25 cellular contexts compared by ENCODE assay signal in genomic region chr5:139378101-139378825, GRCh38. TPM values are rescaled to one million over a fixed set of nuclear protein-coding genes. Genes with fewer than 3 reads are reported as not detected.
DNase-seq lines count a peak whose midpoint lies in the region; ATAC-seq and TF ChIP-seq lines count a peak whose summit lies in the region.
"Had no signal": no experiment of that assay in that cellular context is flagged by ENCODE, and none has a peak within 500 bp of the region (broad histone marks: within the 10 kb centered on the region; RNA-seq: fewer than 3 reads in every experiment).

No MANE protein-coding gene starts in this region.

- no peak overlapping the region for H3K27ac Mint-ChIP-seq in endodermal cell
- H3K27ac Mint-ChIP-seq: natural killer cell treated with Interleukin-12 subunit alpha and Interleukin-12 subunit beta and Interleukin-15 and Interleukin-18, amount 100 ng/mL, for 72 hours had no signal

- DNase-seq in right cardiac atrium, result peak in 2 of 3 donors; percentile 55 to 56
- DNase-seq in heart right ventricle, result no peak
- DNase-seq in endodermal cell, result peak; percentile 64
- peak; percentile 85 for DNase-seq in mesenteric fat pad (ENCODE audit: low spot score)
- DNase-seq in activated CD4-positive, CD25-positive, alpha-beta regulatory T cell (lab: John Stamatoyannopoulos, UW), result no peak
- no peak for DNase-seq in colonic mucosa
- DNase-seq in GM10248 (ENCODE audit: extremely low spot score), result no peak
- DNase-seq in T-helper 1 cell, result no peak
- DNase-seq: glutamatergic neuron; left ventricle myocardium superior; NCI-H1436 treated with DMSO at 0.1 percent for 48 hours; NCI-H446 treated with DMSO at 0.1 percent for 48 hours; stimulated activated CD8-positive, alpha-beta memory T cell treated with anti-CD3 and anti-CD28 coated beads, Interleukin-4, amount 100 ng/mL, for 48 hours; WERI-Rb-1 had no signal

- H3K4me3 Mint-ChIP-seq in endodermal cell, result no peak overlapping the region
- H3K4me3 Mint-ChIP-seq: activated naive CD8-positive, alpha-beta T cell treated with anti-CD3 and anti-CD28 coated beads, Interleukin-2, amount 10 ng/mL, durations not matched to agents 7 days and 5 days; CD8-positive, alpha-beta memory T cell; central memory CD8-positive, alpha-beta T cell; natural killer cell treated with Interleukin-12 subunit alpha and Interleukin-12 subunit beta and Interleukin-15 and Interleukin-18, amount 100 ng/mL, for 72 hours had no signal

- no peaks in the 10 kb centered on the region for H3K27me3 ChIP-seq in right cardiac atrium (ENCODE audit: control insufficient read depth, insufficient read depth)
- no peaks in the 10 kb centered on the region for H3K27me3 ChIP-seq in heart right ventricle
- H3K27me3 ChIP-seq in endodermal cell (ENCODE audit: control insufficient read depth, insufficient read depth, low read length, poor library complexity, severe bottlenecking), result no peaks in the 10 kb centered on the region
- no peaks in the 10 kb centered on the region for H3K27me3 ChIP-seq in colonic mucosa
- H3K27me3 ChIP-seq: dorsolateral prefrontal cortex, pancreas, right lobe of liver had no signal

- no peaks in the 10 kb centered on the region for H3K27me3 Mint-ChIP-seq in endodermal cell (ENCODE audit: insufficient read depth)
- H3K27me3 Mint-ChIP-seq: activated naive CD8-positive, alpha-beta T cell treated with anti-CD3 and anti-CD28 coated beads, Interleukin-2, amount 10 ng/mL, durations not matched to agents 7 days and 5 days; CD8-positive, alpha-beta memory T cell; central memory CD8-positive, alpha-beta T cell; natural killer cell treated with Interleukin-12 subunit alpha and Interleukin-12 subunit beta and Interleukin-15 and Interleukin-18, amount 100 ng/mL, for 72 hours had no signal

- peaks cover 9% of the 10 kb centered on the region for H3K4me1 Mint-ChIP-seq in endodermal cell
- H3K4me1 Mint-ChIP-seq: central memory CD8-positive, alpha-beta T cell had no signal

- TF ChIP-seq CTCF in heart right ventricle (IDR thresholded peaks at IDR 0.05) (no peak), endodermal cell (conservative IDR thresholded peaks at IDR 0.05) (no peak), colonic mucosa (IDR thresholded peaks at IDR 0.05) (no peak), GM10248 (IDR thresholded peaks at IDR 0.05; ENCODE audit: control extremely low read depth, extremely low read depth, low read depth, missing control alignments) (no peak)

- H3K4me3 ChIP-seq in right cardiac atrium (ENCODE audit: low read length) (no peak overlapping the region), heart right ventricle (no peak overlapping the region), endodermal cell (ENCODE audit: low read length) (no peak overlapping the region), colonic mucosa (no peak overlapping the region)
- H3K4me3 ChIP-seq: dorsolateral prefrontal cortex, pancreas, right lobe of liver had no signal

- POLR2A ChIA-PET in GM10248 (lab: Yijun Ruan, JAX), result interaction anchor here (0.5 to 1.1 kb wide), 2 partner anchors 8 to 17 kb away, joined by 4 to 8 read pairs; no protein-coding TSS in a partner anchor

- ATAC-seq in right cardiac atrium (no peak), heart right ventricle (no peak)
- ATAC-seq: left ventricle myocardium superior, pancreas, right lobe of liver, Right ventricle myocardium inferior had no signal

- peaks cover 2% of the 10 kb centered on the region for H3K9me3 Mint-ChIP-seq in endodermal cell
- H3K9me3 Mint-ChIP-seq: activated naive CD8-positive, alpha-beta T cell treated with anti-CD3 and anti-CD28 coated beads, Interleukin-2, amount 10 ng/mL, durations not matched to agents 7 days and 5 days; CD8-positive, alpha-beta memory T cell; central memory CD8-positive, alpha-beta T cell; natural killer cell treated with Interleukin-12 subunit alpha and Interleukin-12 subunit beta and Interleukin-15 and Interleukin-18, amount 100 ng/mL, for 72 hours had no signal

- H3K36me3 Mint-ChIP-seq in endodermal cell (ENCODE audit: low read depth), result peaks cover 15% of the 10 kb centered on the region
- H3K36me3 Mint-ChIP-seq: natural killer cell treated with Interleukin-12 subunit alpha and Interleukin-12 subunit beta and Interleukin-15 and Interleukin-18, amount 100 ng/mL, for 72 hours had no signal

- H3K36me3 ChIP-seq in heart right ventricle, result peaks cover 0 to 29% (median 0%) of the 10 kb centered on the region in 9 donors
- peaks cover 8% of the 10 kb centered on the region for H3K36me3 ChIP-seq in endodermal cell (ENCODE audit: control insufficient read depth, insufficient read depth, low read length)
- H3K36me3 ChIP-seq in colonic mucosa, result no peaks in the 10 kb centered on the region
- H3K36me3 ChIP-seq: pancreas had no signal

- 65% methylated on average over 47 of the region's 47 CpGs for WGBS in right cardiac atrium
- WGBS in heart right ventricle, 2 donors, result 67 to 73% methylated on average over 47 of the region's 47 CpGs
- 93 to 97% methylated on average over 37 to 47 of the region's 47 CpGs for WGBS in endodermal cell (ENCODE audit: insufficient coverage in 1 of 2, insufficient read length in 1 of 2), 2 experiments

- H3K9ac ChIP-seq in endodermal cell (ENCODE audit: extremely low read depth, low read length, poor library complexity, severe bottlenecking), result no peak overlapping the region
- no peak overlapping the region for H3K9ac ChIP-seq in colonic mucosa (ENCODE audit: low read depth in 2 of 2, low read length in 2 of 2)

- CTCF ChIA-PET in GM10248 (lab: Yijun Ruan, JAX), result interaction anchor here (1.6 kb wide), 1 partner anchor 8 kb away, joined by 5 read pairs; no protein-coding TSS in a partner anchor

- H3K27ac ChIP-seq in right cardiac atrium (ENCODE audit: low read length) (no peak overlapping the region), heart right ventricle (no peak overlapping the region), endodermal cell (ENCODE audit: low read depth, low read length) (no peak overlapping the region), colonic mucosa (no peak overlapping the region)
- H3K27ac ChIP-seq: dorsolateral prefrontal cortex, pancreas, right lobe of liver, WERI-Rb-1 had no signal

- intact Hi-C loops in right cardiac atrium (cut with DNase I) (no loop called here), heart right ventricle (cut with DNase I) (no loop called here), colonic mucosa (cut with DNase I) (no loop called here)

- H3K9me3 ChIP-seq in right cardiac atrium (ENCODE audit: control insufficient read depth, low read length) (no peaks in the 10 kb centered on the region), heart right ventricle (no peaks in the 10 kb centered on the region), endodermal cell (ENCODE audit: control insufficient read depth, low read length) (no peaks in the 10 kb centered on the region), colonic mucosa (no peaks in the 10 kb centered on the region)
- H3K9me3 ChIP-seq: pancreas, right lobe of liver had no signal

- H3K4me1 ChIP-seq in right cardiac atrium (ENCODE audit: control insufficient read depth, insufficient read depth, low read length) (no peaks in the 10 kb centered on the region), heart right ventricle (peaks cover 0 to 12% (median 4%) of the 10 kb centered on the region in 9 donors), endodermal cell (ENCODE audit: control insufficient read depth, insufficient read depth, low read length) (peaks cover 6% of the 10 kb centered on the region), colonic mucosa (peaks cover 7% of the 10 kb centered on the region)

RNA-seq across cellular contexts. Expression of gene SLC23A1, which starts 4.8 kb away (rescaled TPM):
- total RNA-seq in right cardiac atrium (not detected), heart right ventricle (under 1 TPM in 1 of 10 donors, not detected in 9; 0.19 TPM), endodermal cell (under 1 TPM; 0.35 to 0.93 TPM), mesenteric fat pad (not detected), colonic mucosa (1 to 10 TPM; 5.0 to 7.0 TPM)
- polyA plus RNA-seq in right cardiac atrium (0.18 TPM), heart right ventricle (not detected)
- polyA plus RNA-seq in endodermal cell (2013, experiment 1 of 2), result 0.28 TPM
- not detected for polyA plus RNA-seq in endodermal cell (2013, experiment 2 of 2)
- total RNA-seq: left ventricle myocardium superior, M059J, mononuclear cell, Right ventricle myocardium inferior, urinary bladder had no signal
- polyA plus RNA-seq: CD8-positive, alpha-beta memory T cell; urinary bladder had no signal

RNA-seq across cellular contexts. Expression of gene MZB1, which starts 11.4 kb away (rescaled TPM):
- total RNA-seq in right cardiac atrium (1 to 10 TPM in 2 of 4 donors, under 1 TPM in 2; 0.70 to 1.8 (median 1.1) TPM), heart right ventricle (1 to 10 TPM in 3 of 10 donors, under 1 TPM in 7; 0.28 to 6.6 (median 0.65) TPM), endodermal cell (under 1 TPM; 0.57 to 0.60 TPM), mesenteric fat pad (0.61 TPM), colonic mucosa (10 to 100 TPM; 10.6 to 13.2 TPM)
- polyA plus RNA-seq in right cardiac atrium (0.38 TPM), heart right ventricle (1 to 10 TPM in 1 of 2 donors, under 1 TPM in 1; 0.67 to 1.5 TPM)
- polyA plus RNA-seq in endodermal cell (2013, experiment 1 of 2), result not detected
- polyA plus RNA-seq in endodermal cell (2013, experiment 2 of 2), result 0.50 TPM
- total RNA-seq: M059J had no signal

RNA-seq across cellular contexts. Expression of gene PROB1, which starts 16.6 kb away (rescaled TPM):
- total RNA-seq in right cardiac atrium (10 to 100 TPM; 24.8 to 38.5 (median 33.0) TPM), heart right ventricle (10 to 100 TPM; 26.3 to 64.8 (median 37.3) TPM), endodermal cell (1 to 10 TPM; 4.8 to 6.6 TPM), mesenteric fat pad (2.1 TPM), colonic mucosa (under 1 TPM; 0.48 to 0.96 TPM)
- polyA plus RNA-seq in right cardiac atrium (22.2 TPM), heart right ventricle (10 to 100 TPM; 12.2 to 28.5 TPM)
- polyA plus RNA-seq in endodermal cell (2013, experiment 1 of 2), result 1.4 TPM
- polyA plus RNA-seq in endodermal cell (2013, experiment 2 of 2), result 1.4 TPM

RNA-seq across cellular contexts. Expression of gene SPATA24, which starts 25.6 kb away (rescaled TPM):
- total RNA-seq in right cardiac atrium (10 to 100 TPM in 3 of 4 donors, 1 to 10 TPM in 1; 9.8 to 25.4 (median 14.4) TPM), heart right ventricle (10 to 100 TPM; 11.8 to 24.8 (median 16.5) TPM), endodermal cell (10 to 100 TPM in 1 of 2 donors, 1 to 10 TPM in 1; 9.8 to 10.6 TPM), mesenteric fat pad (2.0 TPM), colonic mucosa (1 to 10 TPM; 2.9 to 3.9 TPM)
- polyA plus RNA-seq in right cardiac atrium (34.6 TPM), heart right ventricle (10 to 100 TPM; 14.8 to 37.5 TPM)
- 9.7 TPM for polyA plus RNA-seq in endodermal cell (2013, experiment 1 of 2)
- polyA plus RNA-seq in endodermal cell (2013, experiment 2 of 2), result 7.9 TPM

RNA-seq across cellular contexts. Expression of gene PAIP2, which starts 36.6 kb away (rescaled TPM):
- total RNA-seq in right cardiac atrium (100 to 1,000 TPM; 125 to 158 (median 142) TPM), heart right ventricle (100 to 1,000 TPM; 126 to 173 (median 139) TPM), endodermal cell (100 to 1,000 TPM; 128 to 142 TPM), mesenteric fat pad (79.3 TPM), colonic mucosa (10 to 100 TPM; 39.4 to 49.7 TPM)
- polyA plus RNA-seq in right cardiac atrium (183 TPM), heart right ventricle (100 to 1,000 TPM in 1 of 2 donors, 10 to 100 TPM in 1; 43.8 to 103 TPM)
- polyA plus RNA-seq in endodermal cell (2013, experiment 1 of 2), result 193 TPM
- 186 TPM for polyA plus RNA-seq in endodermal cell (2013, experiment 2 of 2)

Comparison
In these comparisons a context has a peak if more than half of its experiments do, and no peak if none do; other contexts are left out.
1. DNase-seq: peak in right cardiac atrium (2 of 3), endodermal cell (single experiment) and mesenteric fat pad (single experiment); none in heart right ventricle (0 of 2), activated CD4-positive, CD25-positive, alpha-beta regulatory T cell (0 of 4), colonic mucosa (single experiment), GM10248 (single experiment) and T-helper 1 cell (0 of 5).